25 cellular contexts compared by ENCODE assay signal in genomic region chr11:116177521-116178220, GRCh38.
"Had no signal": no experiment of that assay in that cellular context is flagged by ENCODE, and none has a peak within 500 bp of the region (broad histone marks: within the 10 kb centered on the region; RNA-seq: fewer than 3 reads in every experiment).

No MANE protein-coding gene starts in this region.

- H3K4me3 ChIP-seq: adrenal gland, ascending aorta, left lung, lung, upper lobe of right lung had no signal

- H3K9me3 Mint-ChIP-seq: activated CD4-positive, alpha-beta T cell treated with anti-CD3 and anti-CD28 coated beads, Interleukin-2, amount 10 ng/mL, durations not matched to agents 7 days and 5 days; activated T-cell treated with anti-CD3 and anti-CD28 coated beads, Interleukin-2, amount 50 U/mL, for 24 hours; activated T-helper 2 cell treated with anti-CD3 and anti-CD28 coated beads, Interferon-gamma antibody, Interleukin-2, Interleukin-4, amounts not matched to agents 10 μg/mL and 5 μg/mL and 100 μg/mL, durations not matched to agents 14 hours and 24 hours and 36 hours; T-cell; T-helper 2 cell treated with Interferon-gamma antibody and Interleukin-4, amounts not matched to agents 5 μg/mL and 100 μg/mL, for 36 hours had no signal

- H3K36me3 ChIP-seq: adrenal gland, ascending aorta, brain microvascular endothelial cell, left lung, upper lobe of right lung had no signal

- H3K4me3 Mint-ChIP-seq: activated CD4-positive, alpha-beta T cell treated with anti-CD3 and anti-CD28 coated beads, Interleukin-2, amount 10 ng/mL, durations not matched to agents 7 days and 5 days; activated CD8-positive, alpha-beta T cell treated with anti-CD3 and anti-CD28 coated beads, Interleukin-2, amount 10 ng/mL, durations not matched to agents 7 days and 5 days; activated naive CD8-positive, alpha-beta T cell; activated T-cell treated with anti-CD3 and anti-CD28 coated beads, Interleukin-2, amount 50 U/mL, for 24 hours; naive thymus-derived CD4-positive, alpha-beta T cell; stimulated activated naive B cell treated with anti-CD40 and anti-IgM and Interleukin-4, amounts not matched to agents 10 μg/mL and 1 μg/mL and 100 μg/mL, for 72 hours; T-cell; T-helper 2 cell treated with Interferon-gamma antibody and Interleukin-4, amounts not matched to agents 5 μg/mL and 100 μg/mL, for 36 hours had no signal

- ATAC-seq: activated CD8-positive, alpha-beta T cell treated with anti-CD3 and anti-CD28 coated beads, Interleukin-2, amount 10 ng/mL, durations not matched to agents 7 days and 5 days; left lung; naive thymus-derived CD4-positive, alpha-beta T cell; stimulated activated naive B cell treated with anti-CD40 and anti-IgM and Interleukin-4, amounts not matched to agents 10 μg/mL and 1 μg/mL and 100 μg/mL, for 72 hours; T-cell; upper lobe of right lung had no signal

- H3K4me1 Mint-ChIP-seq: activated CD4-positive, alpha-beta T cell treated with anti-CD3 and anti-CD28 coated beads, Interleukin-2, amount 10 ng/mL, durations not matched to agents 7 days and 5 days; stimulated activated naive B cell treated with anti-CD40 and anti-IgM and Interleukin-4, amounts not matched to agents 10 μg/mL and 1 μg/mL and 100 μg/mL, for 72 hours; T-cell had no signal

- H3K4me1 ChIP-seq: adrenal gland, ascending aorta, left lung, upper lobe of right lung had no signal

- H3K27ac ChIP-seq: adrenal gland, ascending aorta, brain microvascular endothelial cell, left lung, upper lobe of right lung, VCaP had no signal

- H3K27me3 Mint-ChIP-seq: activated CD4-positive, alpha-beta T cell treated with anti-CD3 and anti-CD28 coated beads, Interleukin-2, amount 10 ng/mL, durations not matched to agents 7 days and 5 days had no signal

- H3K27ac Mint-ChIP-seq: activated CD4-positive, alpha-beta T cell treated with anti-CD3 and anti-CD28 coated beads, Interleukin-2, amount 10 ng/mL, durations not matched to agents 7 days and 5 days; activated CD8-positive, alpha-beta T cell treated with anti-CD3 and anti-CD28 coated beads, Interleukin-2, amount 10 ng/mL, durations not matched to agents 7 days and 5 days; activated naive CD8-positive, alpha-beta T cell; activated T-cell treated with anti-CD3 and anti-CD28 coated beads, Interleukin-2, amount 50 U/mL, for 24 hours; activated T-helper 2 cell treated with anti-CD3 and anti-CD28 coated beads, Interferon-gamma antibody, Interleukin-2, Interleukin-4, amounts not matched to agents 10 μg/mL and 5 μg/mL and 100 μg/mL, durations not matched to agents 14 hours and 24 hours and 36 hours; naive thymus-derived CD4-positive, alpha-beta T cell; progenitor cell of endocrine pancreas; stimulated activated naive B cell treated with anti-CD40 and anti-IgM and Interleukin-4, amounts not matched to agents 10 μg/mL and 1 μg/mL and 100 μg/mL, for 72 hours; T-cell; T-helper 2 cell treated with Interferon-gamma antibody and Interleukin-4, amounts not matched to agents 5 μg/mL and 100 μg/mL, for 36 hours had no signal

- H3K27me3 ChIP-seq: adrenal gland, ascending aorta, brain microvascular endothelial cell, left lung, upper lobe of right lung had no signal

- FAIRE-seq: kidney had no signal

- H3K9me3 ChIP-seq: adrenal gland, ascending aorta, left lung, upper lobe of right lung had no signal

- DNase-seq: activated CD4-positive, alpha-beta T cell treated with anti-CD3 and anti-CD28 coated beads, Interleukin-2, amount 10 ng/mL, durations not matched to agents 7 days and 5 days; activated CD4-positive, CD25-positive, alpha-beta regulatory T cell treated with anti-CD3 and anti-CD28 coated beads, Interleukin-2, amount 50 U/mL, for 72 hours; activated CD8-positive, alpha-beta memory T cell treated with anti-CD3 and anti-CD28 coated beads, Interleukin-2, amount 50 U/mL, for 4 hours; activated CD8-positive, alpha-beta T cell treated with anti-CD3 and anti-CD28 coated beads, Interleukin-2, amount 10 ng/mL, durations not matched to agents 7 days and 5 days; activated naive CD4-positive, alpha-beta T cell; activated T-cell treated with anti-CD3 and anti-CD28 coated beads, Interleukin-2, amount 50 U/mL, for 24 hours; brain microvascular endothelial cell; central memory CD4-positive, alpha-beta T cell; kidney; left lung; naive thymus-derived CD4-positive, alpha-beta T cell; retina; stimulated activated CD4-positive, alpha-beta T cell treated with anti-CD3 and anti-CD28 coated beads, Interleukin-2, amount 100 ng/mL, for 48 hours; stimulated activated CD8-positive, alpha-beta memory T cell treated with anti-CD3 and anti-CD28 coated beads, Interleukin-4, amount 100 ng/mL, for 48 hours; stimulated activated naive B cell treated with anti-CD40 and anti-IgM and Interleukin-4, amounts not matched to agents 10 μg/mL and 1 μg/mL and 100 μg/mL, for 72 hours; upper lobe of right lung had no signal

- H3K36me3 Mint-ChIP-seq: activated naive CD8-positive, alpha-beta T cell; naive thymus-derived CD4-positive, alpha-beta T cell; stimulated activated naive B cell treated with anti-CD40 and anti-IgM and Interleukin-4, amounts not matched to agents 10 μg/mL and 1 μg/mL and 100 μg/mL, for 72 hours; T-cell had no signal
